Comparison of ENCODE assay signal across 10 cellular contexts in genomic region chr2:48316753-48317750, GRCh38. TPM values are rescaled to one million over a fixed set of nuclear protein-coding genes. Genes with fewer than 3 reads are reported as not detected.
DNase-seq lines count a peak whose midpoint lies in the region; ATAC-seq, FAIRE-seq and TF ChIP-seq lines count a peak whose summit lies in the region.
"Had no signal": no experiment of that assay in that cellular context is flagged by ENCODE, and none has a peak within 500 bp of the region (broad histone marks: within the 10 kb centered on the region; RNA-seq: fewer than 3 reads in every experiment).

No MANE protein-coding gene starts in this region.

- peaks cover 66% of the 10 kb centered on the region for H3K79me2 ChIP-seq in smooth muscle cell (ENCODE audit: low read depth)

- H3K9me3 ChIP-seq in Panc1 (ENCODE audit: control insufficient read depth, insufficient read depth, low read depth, low read length) = no peaks in the 10 kb centered on the region
- no peaks in the 10 kb centered on the region for H3K9me3 ChIP-seq in smooth muscle cell (replicated peaks; ENCODE audit: low read depth)
- H3K9me3 ChIP-seq in transverse colon = no peaks in the 10 kb centered on the region

- ATAC-seq in Panc1 = no peak

- H3K4me1 Mint-ChIP-seq in activated CD4-positive, alpha-beta T cell treated with anti-CD3 and anti-CD28 coated beads, Interleukin-2, amount 10 ng/mL, durations not matched to agents 7 days and 5 days = peaks cover 47% of the 10 kb centered on the region

- H3F3A ChIP-seq in smooth muscle cell (ENCODE audit: low read depth) = peaks cover 5% of the 10 kb centered on the region

- H3K4me3 ChIP-seq in Panc1 (ENCODE audit: low read depth in 2 of 2, low read length in 2 of 2) (peak overlapping the region in 1 of 2 experiments; percentile 87; a peak in 1 of 4 replicates), coronary artery (peak overlapping the region; percentile 26), smooth muscle cell (peak overlapping the region; percentile 91), transverse colon (no peak overlapping the region)

- in situ Hi-C loops in Panc1 (cut with HindIII; ENCODE audit: low pct_unique_long_range_greater_than_20kb, low sequenced_read_pairs) (no loop called here), transverse colon (cut with MboI; ENCODE audit: low pct_ligation_motif_present in 1 of 4, low pct_unique_long_range_greater_than_20kb in 1 of 4, low sequenced_read_pairs in 3 of 4) (no loop called here)

- H3K27me3 Mint-ChIP-seq in activated CD4-positive, alpha-beta T cell treated with anti-CD3 and anti-CD28 coated beads, Interleukin-2, amount 10 ng/mL, durations not matched to agents 7 days and 5 days = no peaks in the 10 kb centered on the region

- DNase-seq in activated CD4-positive, alpha-beta T cell treated with anti-CD3 and anti-CD28 coated beads, Interleukin-2, amount 10 ng/mL, durations not matched to agents 7 days and 5 days = no peak
- DNase-seq in activated CD4-positive, alpha-beta T cell treated with anti-CD3 and anti-CD28 coated beads, Interleukin-2, amount 50 U/mL, for 4 hours = no peak
- no peak for DNase-seq in Panc1 (ENCODE audit: low read depth, low spot score)
- no peak for DNase-seq in coronary artery (ENCODE audit: low spot score)
- DNase-seq in smooth muscle cell (lab: John Stamatoyannopoulos, UW; ENCODE audit: unreplicated experiment) = no peak
- no peak for DNase-seq in D721Med (ENCODE audit: insufficient read length, low spot score)
- no peak for DNase-seq in 8988T
- no peak for DNase-seq in transverse colon
- DNase-seq: NCI-H82, posterior cingulate gyrus had no signal

- no peaks in the 10 kb centered on the region for H3K27me3 ChIP-seq in Panc1 (ENCODE audit: control insufficient read depth, insufficient read depth, low read length)
- no peaks in the 10 kb centered on the region for H3K27me3 ChIP-seq in smooth muscle cell (ENCODE audit: low read depth)
- H3K27me3 ChIP-seq in transverse colon = no peaks in the 10 kb centered on the region

- BruUV-seq in Panc1 (replicated peaks; lab: Mats Ljungman, UMichigan) = TSS peak; percentile 68

- intact Hi-C loops in Panc1 (cut with micrococcal nuclease; ENCODE audit: unreplicated experiment) = no loop called here
- intact Hi-C loops in transverse colon (cut with DNase I; ENCODE audit: low total_unique reads) = no loop called here

- H3K27ac Mint-ChIP-seq in activated CD4-positive, alpha-beta T cell treated with anti-CD3 and anti-CD28 coated beads, Interleukin-2, amount 10 ng/mL, durations not matched to agents 7 days and 5 days = peak overlapping the region; percentile 65

- POLR2A ChIA-PET in activated CD4-positive, alpha-beta T cell treated with anti-CD3 and anti-CD28 coated beads, Interleukin-2, amount 10 ng/mL, durations not matched to agents 7 days and 5 days (lab: Charles Lee) = interaction anchor here (0.6 to 0.7 kb wide), 2 partner anchors 25 to 132 kb away, joined by 3 to 4 read pairs; no protein-coding TSS in a partner anchor
- POLR2A ChIA-PET in Panc1 (lab: Charles Lee) = no interaction called here

- WGBS in smooth muscle cell (ENCODE audit: low lambda C conversion rate) = 94% methylated on average over 8 of the region's 8 CpGs
- WGBS in transverse colon (ENCODE audit: low coverage in 1 of 2), 2 donors = 78 to 84% methylated on average over 3 to 8 of the region's 8 CpGs

- H3K4me2 ChIP-seq in smooth muscle cell = peak overlapping the region; percentile 97

- TF ChIP-seq POLR2A in transverse colon (IDR thresholded peaks at IDR 0.05) = no peak

- H3K36me3 ChIP-seq in Panc1 (ENCODE audit: control insufficient read depth, insufficient read depth, low read length) = no peaks in the 10 kb centered on the region; the same call in 1 of the 2 replicates
- no peaks in the 10 kb centered on the region for H3K36me3 ChIP-seq in smooth muscle cell (ENCODE audit: low read depth)
- H3K36me3 ChIP-seq in transverse colon = no peaks in the 10 kb centered on the region

- CTCF ChIA-PET in activated CD4-positive, alpha-beta T cell treated with anti-CD3 and anti-CD28 coated beads, Interleukin-2, amount 10 ng/mL, durations not matched to agents 7 days and 5 days (lab: Charles Lee) = no interaction called here
- CTCF ChIA-PET in Panc1 (lab: Charles Lee) = no interaction called here

- H3K9ac ChIP-seq in smooth muscle cell (ENCODE audit: low read depth) = no peak overlapping the region

- no peaks in the 10 kb centered on the region for H3K9me3 Mint-ChIP-seq in activated CD4-positive, alpha-beta T cell treated with anti-CD3 and anti-CD28 coated beads, Interleukin-2, amount 10 ng/mL, durations not matched to agents 7 days and 5 days

- H3K27ac ChIP-seq in Panc1 (ENCODE audit: low read length) = peak overlapping the region; percentile 2; the same call in 1 of the 2 replicates
- no peak overlapping the region for H3K27ac ChIP-seq in coronary artery
- H3K27ac ChIP-seq in smooth muscle cell (ENCODE audit: low read depth) = no peak overlapping the region
- H3K27ac ChIP-seq in transverse colon = no peak overlapping the region

- FAIRE-seq in D721Med (lab: Jason Lieb, UNC) = no peak

- TF ChIP-seq CTCF in Panc1 (IDR thresholded peaks at IDR 0.05) = no peak
- no peak for TF ChIP-seq CTCF in coronary artery (IDR thresholded peaks at IDR 0.05)
- no peak for TF ChIP-seq CTCF in smooth muscle cell (IDR thresholded peaks at IDR 0.05; ENCODE audit: borderline replicate concordance, insufficient read depth, poor library complexity, severe bottlenecking)
- TF ChIP-seq CTCF in D721Med (IDR thresholded peaks at IDR 0.05; ENCODE audit: insufficient read depth, missing control alignments) = no peak
- no peak for TF ChIP-seq CTCF in transverse colon (IDR thresholded peaks at IDR 0.05)

- peaks cover 38% of the 10 kb centered on the region for H4K20me1 ChIP-seq in smooth muscle cell (ENCODE audit: low read depth)

- peak overlapping the region; percentile 71 for H3K4me3 Mint-ChIP-seq in activated CD4-positive, alpha-beta T cell treated with anti-CD3 and anti-CD28 coated beads, Interleukin-2, amount 10 ng/mL, durations not matched to agents 7 days and 5 days

- peaks cover 23% of the 10 kb centered on the region; the same call in 1 of the 2 replicates for H3K4me1 ChIP-seq in Panc1 (ENCODE audit: control insufficient read depth, insufficient read depth, low read length)
- peaks cover 11% of the 10 kb centered on the region for H3K4me1 ChIP-seq in smooth muscle cell (ENCODE audit: low read depth)
- peaks cover 0 to 34% (median 14%) of the 10 kb centered on the region in 4 donors for H3K4me1 ChIP-seq in transverse colon

- TF ChIP-seq EP300 in transverse colon (IDR thresholded peaks at IDR 0.05; ENCODE audit: low read depth) = no peak

- peaks cover 28% of the 10 kb centered on the region for H3K36me3 Mint-ChIP-seq in activated CD4-positive, alpha-beta T cell treated with anti-CD3 and anti-CD28 coated beads, Interleukin-2, amount 10 ng/mL, durations not matched to agents 7 days and 5 days (ENCODE audit: low read depth)

- H2AFZ ChIP-seq in smooth muscle cell (ENCODE audit: low read depth) = no peak overlapping the region

RNA-seq across cellular contexts. Expression of gene FOXN2, which starts 2.6 kb away (rescaled TPM):
- total RNA-seq in activated CD4-positive, alpha-beta T cell treated with anti-CD3 and anti-CD28 coated beads, Interleukin-2, amount 10 ng/mL, durations not matched to agents 7 days and 5 days = 10 to 100 TPM; 60.0 to 68.4 TPM
- total RNA-seq in Panc1 (2021; ENCODE audit: unreplicated experiment) (26.9 TPM), smooth muscle cell (21.9 and 29.1 TPM in 2 replicates), transverse colon (10 to 100 TPM; 20.2 to 42.2 (median 23.6) TPM)
- 6.8 TPM for polyA plus RNA-seq in Panc1 (2012; ENCODE audit: insufficient read length)
- 5.3 and 6.0 TPM in 2 replicates for polyA plus RNA-seq in smooth muscle cell

Comparison
In these comparisons a context has a peak if more than half of its experiments do, and no peak if none do; other contexts are left out.
1. H3K4me3 ChIP-seq: peak in coronary artery (single experiment) and smooth muscle cell (single experiment); none in transverse colon (0 of 4).